ENCODE assay signal across 1 cellular context in genomic region chr1:109768335-109768650, GRCh38.
TF ChIP-seq lines count a peak whose summit lies in the region.

No MANE protein-coding gene starts in this region.

TF ChIP-seq in HepG2, 621 proteins besides CTCF, POLR2A, EP300 and RAD21:
- TF ChIP-seq NFATC3 (CRISPR knock-in tag; IDR thresholded peaks at IDR 0.05) (no peak), ZNF660 (CRISPR knock-in tag; IDR thresholded peaks at IDR 0.05; ENCODE audit: borderline replicate concordance, low read depth) (no peak), ZC3H13 (CRISPR knock-in tag; IDR thresholded peaks at IDR 0.05) (no peak), ZNF747 (CRISPR knock-in tag; IDR thresholded peaks at IDR 0.05; ENCODE audit: borderline replicate concordance) (no peak), ZNF354B (CRISPR knock-in tag; IDR thresholded peaks at IDR 0.05) (no peak), IRF1 (CRISPR knock-in tag; IDR thresholded peaks at IDR 0.05; ENCODE audit: low read depth) (no peak), KDM5B (CRISPR knock-in tag; IDR thresholded peaks at IDR 0.05; ENCODE audit: borderline replicate concordance) (no peak), ZNF232 (CRISPR knock-in tag; IDR thresholded peaks at IDR 0.05; ENCODE audit: borderline replicate concordance) (no peak), SUZ12 (IDR thresholded peaks at IDR 0.05; ENCODE audit: low read depth, low read length) (no peak), SP2 (CRISPR knock-in tag; IDR thresholded peaks at IDR 0.05) (no peak), DNMT1 (CRISPR knock-in tag; IDR thresholded peaks at IDR 0.05) (no peak), AGO1 (IDR thresholded peaks at IDR 0.05; ENCODE audit: low read depth, low read length, poor library complexity, severe bottlenecking) (no peak), FOXP1 (IDR thresholded peaks at IDR 0.05) (no peak), FOXP1 (CRISPR knock-in tag; IDR thresholded peaks at IDR 0.05) (no peak), MEF2D (CRISPR knock-in tag; IDR thresholded peaks at IDR 0.05) (no peak), TRIM22 (IDR thresholded peaks at IDR 0.05) (no peak), YY1 (IDR thresholded peaks at IDR 0.05; ENCODE audit: insufficient read depth, insufficient replicate concordance, low read depth, low read length) (no peak), TEAD3 (CRISPR knock-in tag; optimal IDR thresholded peaks at IDR 0.05; ENCODE audit: borderline replicate concordance) (no peak), NBN (conservative IDR thresholded peaks at IDR 0.05) (no peak), ZBTB2 (CRISPR knock-in tag; IDR thresholded peaks at IDR 0.05; ENCODE audit: low read depth) (no peak)
TF ChIP-seq in HepG2: peak in this region for 0.
